Comparison of ENCODE assay signal across 1 cellular context in genomic region chr2:60439219-60439974, GRCh38.
TF ChIP-seq lines count a peak whose summit lies in the region.

No MANE protein-coding gene starts in this region.

TF ChIP-seq in HEK293, 187 proteins besides CTCF, POLR2A, EP300 and RAD21 (continued from another document):
- no peak for TF ChIP-seq ZNF626 (tag by site-specific recombination; IDR thresholded peaks at IDR 0.05)
- TF ChIP-seq ZNF580 (tag by site-specific recombination; IDR thresholded peaks at IDR 0.05): no peak
- no peak for TF ChIP-seq ZNF23 (tag by site-specific recombination; IDR thresholded peaks at IDR 0.05; ENCODE audit: borderline replicate concordance)
- no peak for TF ChIP-seq ZNF558 (tag by site-specific recombination; IDR thresholded peaks at IDR 0.05)
